Comparison of ENCODE assay signal across 8 cellular contexts in the genomic region with DNA sequence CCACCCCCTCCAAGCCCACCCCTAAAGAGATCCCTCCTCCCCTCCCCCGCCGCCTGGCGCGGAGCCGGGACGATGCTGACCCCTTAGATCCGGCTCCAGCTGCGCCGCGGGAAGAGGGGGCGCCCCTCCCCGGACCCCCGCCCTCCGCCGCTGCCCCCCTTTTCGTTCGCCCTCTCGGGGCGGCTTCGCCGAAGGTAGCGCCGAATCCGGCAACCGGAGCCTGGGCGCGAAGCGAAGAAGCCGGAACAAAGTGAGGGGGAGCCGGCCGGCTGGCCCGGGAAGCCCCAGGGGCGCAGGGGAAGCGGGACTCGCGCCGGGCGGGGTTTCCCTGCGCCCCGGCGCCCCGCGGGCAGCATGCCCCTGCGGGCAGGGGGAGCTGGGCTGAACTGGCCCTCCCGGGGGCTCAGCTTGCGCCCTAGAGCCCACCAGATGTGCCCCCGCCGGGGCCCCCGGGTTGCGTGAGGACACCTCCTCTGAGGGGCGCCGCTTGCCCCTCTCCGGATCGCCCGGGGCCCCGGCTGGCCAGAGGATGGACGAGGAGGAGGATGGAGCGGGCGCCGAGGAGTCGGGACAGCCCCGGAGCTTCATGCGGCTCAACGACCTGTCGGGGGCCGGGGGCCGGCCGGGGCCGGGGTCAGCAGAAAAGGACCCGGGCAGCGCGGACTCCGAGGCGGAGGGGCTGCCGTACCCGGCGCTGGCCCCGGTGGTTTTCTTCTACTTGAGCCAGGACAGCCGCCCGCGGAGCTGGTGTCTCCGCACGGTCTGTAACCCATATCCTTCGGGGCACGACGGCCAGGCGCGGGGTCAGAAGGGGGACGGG. TPM values are rescaled to one million over a fixed set of nuclear protein-coding genes. Genes with fewer than 3 reads are reported as not detected.
A peak's percentile ranks its signal among the peaks of the same experiment; 100 is the strongest.
DNase-seq lines count a peak whose midpoint lies in the region; ATAC-seq and TF ChIP-seq lines count a peak whose summit lies in the region.

No MANE protein-coding gene starts in this region.

- H3K9me3 ChIP-seq in breast epithelium (no peaks in the 10 kb centered on the region), iPS-15b (ENCODE audit: control insufficient read depth, insufficient read depth, low read length) (no peaks in the 10 kb centered on the region), upper lobe of left lung (no peaks in the 10 kb centered on the region)

- WGBS in upper lobe of left lung, 2 donors, result 2% methylated on average over 37 of the region's 89 CpGs; no CpG with 5 or more reads in 1 of the 2 donors

- peaks cover 3 to 41% of the 10 kb centered on the region in 2 donors for H3K27me3 ChIP-seq in breast epithelium
- H3K27me3 ChIP-seq in iPS-15b (ENCODE audit: control insufficient read depth, insufficient read depth, low read length), result peaks cover 72% of the 10 kb centered on the region
- H3K27me3 ChIP-seq in upper lobe of left lung, result peaks cover 0 to 46% (median 32%) of the 10 kb centered on the region in 4 donors

- DNase-seq in breast epithelium (ENCODE audit: low spot score in 2 of 2) (no peak), MCF 10A (ENCODE audit: unreplicated experiment) (no peak), RWPE1 (ENCODE audit: low spot score) (no peak), upper lobe of left lung (peak in 1 of 2 donors; percentile 85), left lobe of liver (ENCODE audit: low spot score) (no peak), superior temporal gyrus (ENCODE audit: extremely low spot score) (no peak)
- DNase-seq in activated CD8-positive, alpha-beta memory T cell treated with anti-CD3 and anti-CD28 coated beads for 24 hours, result no peak

- no peak overlapping the region for H3K9ac ChIP-seq in iPS-15b (ENCODE audit: low read depth, low read length)

- H3K36me3 ChIP-seq in breast epithelium (no peaks in the 10 kb centered on the region), iPS-15b (ENCODE audit: control insufficient read depth, insufficient read depth, low read length) (no peaks in the 10 kb centered on the region), upper lobe of left lung (no peaks in the 10 kb centered on the region)

- no peak overlapping the region for H3K4me3 Mint-ChIP-seq in MCF 10A (ENCODE audit: unreplicated experiment)

- no peak for TF ChIP-seq POLR2A in breast epithelium (IDR thresholded peaks at IDR 0.05)
- no peak for TF ChIP-seq POLR2A in upper lobe of left lung (IDR thresholded peaks at IDR 0.05)

- ATAC-seq in upper lobe of left lung (ENCODE audit: low FRiP score in 2 of 2) (no peak), left lobe of liver (no peak)

- no TSS peak for BruUV-seq in MCF 10A (replicated peaks; lab: Mats Ljungman, UMichigan)

- H3K9me3 Mint-ChIP-seq in MCF 10A (ENCODE audit: unreplicated experiment), result no peaks in the 10 kb centered on the region

- POLR2A ChIA-PET in MCF 10A (lab: Yijun Ruan, JAX) (interaction anchor here (0.5 to 0.6 kb wide), 2 partner anchors 74 to 76 kb away, joined by 3 to 4 read pairs; no protein-coding TSS in a partner anchor), RWPE1 (lab: Yijun Ruan, JAX; ENCODE audit: low non-redundant PET) (no interaction called here)

- peaks cover 45% of the 10 kb centered on the region for H3K27me3 Mint-ChIP-seq in MCF 10A (ENCODE audit: insufficient read depth, unreplicated experiment)

- intact Hi-C loops in breast epithelium (cut with DNase I; ENCODE audit: low total_unique reads), result no loop called here
- intact Hi-C loops in MCF 10A (cut with micrococcal nuclease), result no loop called here

- CTCF ChIA-PET in MCF 10A (lab: Yijun Ruan, JAX), result interaction anchor here (0.7 kb wide), 2 partner anchors 46 to 264 kb away, joined by 3 read pairs; no protein-coding TSS in a partner anchor
- CTCF ChIA-PET in RWPE1 (lab: Yijun Ruan, JAX), result interaction anchor here (0.6 to 1.1 kb wide), 4 partner anchors 29 to 133 kb away, joined by 3 to 4 read pairs (median 3); a partner anchor contains a TSS

- H3K4me1 Mint-ChIP-seq in MCF 10A (ENCODE audit: insufficient read depth, unreplicated experiment), result no peaks in the 10 kb centered on the region

- no peak overlapping the region for H3K27ac Mint-ChIP-seq in MCF 10A (ENCODE audit: low read depth, unreplicated experiment)

- TF ChIP-seq EP300 in upper lobe of left lung (IDR thresholded peaks at IDR 0.05), result no peak

- H3K27ac ChIP-seq in breast epithelium (peak overlapping the region; percentile 17 to 92), RWPE1 (peak overlapping the region; percentile 56; the same call in 1 of the 2 replicates), upper lobe of left lung (no peak overlapping the region)

- H3K4me1 ChIP-seq in breast epithelium, result peaks cover 0 to 9% of the 10 kb centered on the region in 2 donors
- H3K4me1 ChIP-seq in iPS-15b (ENCODE audit: control insufficient read depth, insufficient read depth, low read length), result peaks cover 17% of the 10 kb centered on the region
- H3K4me1 ChIP-seq in upper lobe of left lung, result peaks cover 38 to 60% (median 41%) of the 10 kb centered on the region in 4 donors

- TF ChIP-seq CTCF in breast epithelium (IDR thresholded peaks at IDR 0.05) (no peak), MCF 10A (IDR thresholded peaks at IDR 0.05; ENCODE audit: unreplicated experiment) (no peak), RWPE1 (conservative IDR thresholded peaks at IDR 0.05; ENCODE audit: low read depth) (no peak), upper lobe of left lung (IDR thresholded peaks at IDR 0.05) (no peak)

- no peaks in the 10 kb centered on the region for H3K36me3 Mint-ChIP-seq in MCF 10A (ENCODE audit: insufficient read depth, unreplicated experiment)

- H3K4me3 ChIP-seq in breast epithelium, result peak overlapping the region; percentile 42 to 76 (median 68)
- H3K4me3 ChIP-seq in iPS-15b (ENCODE audit: low read depth, low read length), result peak overlapping the region; percentile 39
- H3K4me3 ChIP-seq in upper lobe of left lung, result peak overlapping the region; percentile 20 to 60 (median 54)

RNA-seq across cellular contexts. Expression of a gene that starts 0.6 kb away (rescaled TPM):
- total RNA-seq in breast epithelium, result 1 to 10 TPM in 2 of 3 donors, under 1 TPM in 1; 0.32 to 2.6 (median 2.3) TPM
- total RNA-seq in MCF 10A (2022), result not detected in 2 replicates
- total RNA-seq in upper lobe of left lung, result under 1 TPM in 4 of 6 donors, not detected in 2; under 0.01 to 0.37 (median 0.11) TPM
- total RNA-seq in left lobe of liver, result 0.10 TPM

RNA-seq across cellular contexts. Expression of a gene that starts 14.2 kb away (rescaled TPM):
- total RNA-seq in breast epithelium (10 to 100 TPM; 52.4 to 62.3 (median 58.4) TPM), MCF 10A (2022) (35.3 and 39.4 TPM in 2 replicates), upper lobe of left lung (100 to 1,000 TPM in 2 of 6 donors, 10 to 100 TPM in 4; 32.9 to 111 (median 46.4) TPM), left lobe of liver (40.6 TPM)

RNA-seq across cellular contexts. Expression of a gene that starts 28.6 kb away (rescaled TPM):
- total RNA-seq in breast epithelium (10 to 100 TPM in 1 of 3 donors, 1 to 10 TPM in 1, not detected in 1; 8.2 to 32.8 TPM), MCF 10A (2022) (2.1 and 4.4 TPM in 2 replicates), upper lobe of left lung (10 to 100 TPM in 1 of 6 donors, 1 to 10 TPM in 2, under 1 TPM in 2, not detected in 1; 0.74 to 14.4 (median 1.2) TPM), left lobe of liver (0.35 TPM)

RNA-seq across cellular contexts. Expression of a gene that starts 52.9 kb away (rescaled TPM):
- total RNA-seq in breast epithelium (1 to 10 TPM in 2 of 3 donors, under 1 TPM in 1; 0.66 to 1.9 (median 1.3) TPM), MCF 10A (2022) (0.19 TPM in 1 of 2 replicates, not detected in the other), upper lobe of left lung (10 to 100 TPM in 1 of 6 donors, 1 to 10 TPM in 5; 1.0 to 14.7 (median 4.2) TPM), left lobe of liver (not detected)

Comparison
In these comparisons a context has a peak if more than half of its experiments do, and no peak if none do; other contexts are left out.
1. H3K27ac ChIP-seq: peak in breast epithelium (2 of 2) and RWPE1 (single experiment); none in upper lobe of left lung (0 of 4).
2. Peak in every context shown above with its lines, with median percentiles within 50 percentile points of each other: H3K4me3 ChIP-seq.